In genomic region chr2:218294430-218294999, GRCh38 we compare ENCODE assay signal across 12 cellular contexts. TPM values are rescaled to one million over a fixed set of nuclear protein-coding genes. Genes with fewer than 3 reads are reported as not detected.
DNase-seq lines count a peak whose midpoint lies in the region; ATAC-seq, FAIRE-seq and TF ChIP-seq lines count a peak whose summit lies in the region.
"Had no signal": no experiment of that assay in that cellular context is flagged by ENCODE, and none has a peak within 500 bp of the region (broad histone marks: within the 10 kb centered on the region; RNA-seq: fewer than 3 reads in every experiment).

No MANE protein-coding gene starts in this region.

- peaks cover 16% of the 10 kb centered on the region for H3K4me1 Mint-ChIP-seq in activated T-helper 17 cell treated with anti-CD3 and anti-CD28 coated beads, Interleukin-2, amount 50 U/mL, for 72 hours

- no peak for TF ChIP-seq POLR2A in GM12892 (IDR thresholded peaks at IDR 0.05; ENCODE audit: low read depth, low read length)

- H3K27ac Mint-ChIP-seq in activated T-helper 17 cell treated with anti-CD3 and anti-CD28 coated beads, Interleukin-2, amount 50 U/mL, for 72 hours, result no peak overlapping the region
- H3K27ac Mint-ChIP-seq: stimulated activated naive CD8-positive, alpha-beta T cell treated with anti-CD3 and anti-CD28 coated beads, Interleukin-15, Interleukin-2, amounts not matched to agents 100 ng/mL and 50 ng/mL, for 24 hours had no signal

- no peaks in the 10 kb centered on the region for H3K27me3 ChIP-seq in mucosa of stomach (ENCODE audit: control insufficient read depth, insufficient read depth, low read length)

- DNase-seq in NCI-H2029 (lab: John Stamatoyannopoulos, UW) (no peak), GM12892 (ENCODE audit: insufficient read length) (no peak)
- DNase-seq: activated CD4-positive, alpha-beta T cell treated with anti-CD3 and anti-CD28 coated beads for 4 hours; NCI-H1694 treated with DMSO at 0.1 percent for 48 hours; SHP77 treated with DMSO at 0.1 percent for 48 hours; stimulated activated CD4-positive, alpha-beta T cell treated with anti-CD3 and anti-CD28 coated beads, Interleukin-12 subunit alpha, Interleukin-12 subunit beta, amount 100 ng/mL, for 4 hours had no signal

- peaks cover 80% of the 10 kb centered on the region for H3K4me1 ChIP-seq in mucosa of stomach (ENCODE audit: control insufficient read depth, insufficient read depth, low read length)

- no peaks in the 10 kb centered on the region for H3K9me3 ChIP-seq in mucosa of stomach (ENCODE audit: control insufficient read depth, low read length)

- no peak overlapping the region for H3K4me3 ChIP-seq in mucosa of stomach (ENCODE audit: low read length)
- H3K4me3 ChIP-seq: lung had no signal

- H3K4me3 Mint-ChIP-seq in activated T-helper 17 cell treated with anti-CD3 and anti-CD28 coated beads, Interleukin-2, amount 50 U/mL, for 72 hours, result peak overlapping the region; percentile 16
- H3K4me3 Mint-ChIP-seq: stimulated activated naive CD8-positive, alpha-beta T cell treated with anti-CD3 and anti-CD28 coated beads, Interleukin-15, Interleukin-2, amounts not matched to agents 100 ng/mL and 50 ng/mL, for 24 hours had no signal

- TF ChIP-seq CTCF in C4-2B (conservative IDR thresholded peaks at IDR 0.05), result no peak

- H3K27me3 Mint-ChIP-seq in activated T-helper 17 cell treated with anti-CD3 and anti-CD28 coated beads, Interleukin-2, amount 50 U/mL, for 72 hours, result no peaks in the 10 kb centered on the region
- H3K27me3 Mint-ChIP-seq: stimulated activated naive CD8-positive, alpha-beta T cell treated with anti-CD3 and anti-CD28 coated beads, Interleukin-15, Interleukin-2, amounts not matched to agents 100 ng/mL and 50 ng/mL, for 24 hours had no signal

- no peak for ATAC-seq in activated T-helper 17 cell treated with anti-CD3 and anti-CD28 coated beads, Interleukin-2, amount 50 U/mL, for 72 hours (replicated peaks)
- ATAC-seq in GM18867 (IDR thresholded peaks at IDR 0.05; ENCODE audit: unreplicated experiment), result no peak

- no peaks in the 10 kb centered on the region for H3K36me3 Mint-ChIP-seq in activated T-helper 17 cell treated with anti-CD3 and anti-CD28 coated beads, Interleukin-2, amount 50 U/mL, for 72 hours (ENCODE audit: low read depth)

- no peaks in the 10 kb centered on the region for H3K9me3 Mint-ChIP-seq in activated T-helper 17 cell treated with anti-CD3 and anti-CD28 coated beads, Interleukin-2, amount 50 U/mL, for 72 hours
- H3K9me3 Mint-ChIP-seq: stimulated activated naive CD8-positive, alpha-beta T cell treated with anti-CD3 and anti-CD28 coated beads, Interleukin-15, Interleukin-2, amounts not matched to agents 100 ng/mL and 50 ng/mL, for 24 hours had no signal

- peak overlapping the region; percentile 87 for H3K27ac ChIP-seq in C4-2B

- peak overlapping the region; percentile 99 for H3K9ac ChIP-seq in mucosa of stomach (ENCODE audit: low read length)

- no peaks in the 10 kb centered on the region for H3K36me3 ChIP-seq in mucosa of stomach (ENCODE audit: control insufficient read depth, insufficient read depth, low read length)

- FAIRE-seq in GM12892 (lab: Jason Lieb, UNC), result no peak

RNA-seq across cellular contexts. Expression of gene TMBIM1, which starts 2.2 kb away (rescaled TPM):
- total RNA-seq in activated T-helper 17 cell treated with anti-CD3 and anti-CD28 coated beads, Interleukin-2, amount 50 U/mL, for 72 hours, result 10 to 100 TPM; 50.9 to 62.0 TPM
- 18.7 TPM for polyA plus RNA-seq in GM12892 (2012; ENCODE audit: missing spikeins)

RNA-seq across cellular contexts. Expression of gene PNKD, which starts 24.2 kb away (rescaled TPM):
- total RNA-seq in activated T-helper 17 cell treated with anti-CD3 and anti-CD28 coated beads, Interleukin-2, amount 50 U/mL, for 72 hours, result 10 to 100 TPM; 21.1 to 30.9 TPM
- 41.8 TPM for polyA plus RNA-seq in GM12892 (2012; ENCODE audit: missing spikeins)

RNA-seq across cellular contexts. Expression of gene AAMP, which starts 24.6 kb away (rescaled TPM):
- total RNA-seq in activated T-helper 17 cell treated with anti-CD3 and anti-CD28 coated beads, Interleukin-2, amount 50 U/mL, for 72 hours, result 10 to 100 TPM; 60.0 to 77.5 TPM
- 57.6 TPM for polyA plus RNA-seq in GM12892 (2012; ENCODE audit: missing spikeins)

RNA-seq across cellular contexts. Expression of gene GPBAR1, which starts 33.7 kb away (rescaled TPM):
- 1 to 10 TPM; 1.3 to 1.4 TPM for total RNA-seq in activated T-helper 17 cell treated with anti-CD3 and anti-CD28 coated beads, Interleukin-2, amount 50 U/mL, for 72 hours
- 0.21 TPM for polyA plus RNA-seq in GM12892 (2012; ENCODE audit: missing spikeins)
